In genomic region chr2:39124000-39124769, GRCh38 we compare ENCODE assay signal across 1 cellular context.
TF ChIP-seq lines count a peak whose summit lies in the region.

No MANE protein-coding gene starts in this region.

TF ChIP-seq in K562, 482 proteins besides CTCF, POLR2A, EP300 and RAD21 (continued from another document and continues in another):
- TF ChIP-seq TFE3 (CRISPR knock-in tag; IDR thresholded peaks at IDR 0.05) (no peak), GATAD2A (IDR thresholded peaks at IDR 0.05) (no peak), MEIS2 (IDR thresholded peaks at IDR 0.05; ENCODE audit: partially characterized antibody) (peak; percentile 89), FOXM1 (IDR thresholded peaks at IDR 0.05; ENCODE audit: low read depth) (peak; percentile 45; the same call in 1 of the 2 replicates), FOXM1 (CRISPR knock-in tag; IDR thresholded peaks at IDR 0.05; ENCODE audit: low read depth) (no peak), FOXJ3 (CRISPR knock-in tag; IDR thresholded peaks at IDR 0.05) (no peak), TOE1 (IDR thresholded peaks at IDR 0.05; ENCODE audit: borderline replicate concordance) (peak; percentile 91), TOE1 (CRISPR knock-in tag; IDR thresholded peaks at IDR 0.05; ENCODE audit: borderline replicate concordance, low read depth) (no peak), GTF2B (IDR thresholded peaks at IDR 0.05; ENCODE audit: extremely low read depth, insufficient read length) (no peak), NFE2L1 (tag; IDR thresholded peaks at IDR 0.05; ENCODE audit: borderline replicate concordance, low read depth) (no peak), BHLHE40 (IDR thresholded peaks at IDR 0.05; ENCODE audit: low read length) (peak; percentile 88), IRF9 (tag; IDR thresholded peaks at IDR 0.05) (no peak), STAT5A (IDR thresholded peaks at IDR 0.05; ENCODE audit: borderline replicate concordance, low read length) (no peak; the same call in 1 of the 2 replicates), THRB (CRISPR knock-in tag; conservative IDR thresholded peaks at IDR 0.05) (no peak; the same call in 1 of the 2 replicates), SPI1 (IDR thresholded peaks at IDR 0.05; ENCODE audit: borderline replicate concordance, low read depth, low read length) (no peak), MNT (conservative IDR thresholded peaks at IDR 0.05) (peak; percentile 82 to 88), YY1 (IDR thresholded peaks at IDR 0.05; ENCODE audit: borderline replicate concordance in 1 of 3, control insufficient read depth in 1 of 3, extremely low read depth in 1 of 3, insufficient read depth in 3 of 3, insufficient read length in 1 of 3, insufficient replicate concordance in 2 of 3, low read depth in 1 of 3, low read length in 2 of 3) (peak in 2 of 3 experiments; percentile 75 to 86), ZNF274 (IDR thresholded peaks at IDR 0.05; ENCODE audit: borderline replicate concordance, low read depth, low read length) (no peak), SETDB1 (IDR thresholded peaks at IDR 0.05; ENCODE audit: low read length) (no peak), HNRNPH1 (optimal IDR thresholded peaks at IDR 0.05; ENCODE audit: low read depth, low read length) (no peak), THAP7 (CRISPR knock-in tag; IDR thresholded peaks at IDR 0.05) (no peak), UBTF (IDR thresholded peaks at IDR 0.05; ENCODE audit: borderline replicate concordance in 1 of 2, low read depth in 2 of 2, low read length in 2 of 2) (0 out of 4 replicates have a peak, but pooled peaks of 1 of the 2 experiments have one; percentile 31), MECOM (CRISPR knock-in tag; IDR thresholded peaks at IDR 0.05) (no peak), ZNF512 (tag; IDR thresholded peaks at IDR 0.05) (no peak), ZBTB17 (CRISPR knock-in tag; IDR thresholded peaks at IDR 0.05) (peak; percentile 100), CBX3 (IDR thresholded peaks at IDR 0.05; ENCODE audit: borderline replicate concordance in 1 of 2, low read length in 2 of 2) (peak in 1 of 2 experiments; percentile 79; a peak in 1 of 3 replicates), PHF8 (IDR thresholded peaks at IDR 0.05; ENCODE audit: borderline replicate concordance, low read length) (peak; percentile 76; the same call in 1 of the 2 replicates), CBFB (CRISPR knock-in tag; IDR thresholded peaks at IDR 0.05) (peak; percentile 54; the same call in 1 of the 2 replicates), ZNF780A (CRISPR knock-in tag; IDR thresholded peaks at IDR 0.05) (no peak), XRCC3 (IDR thresholded peaks at IDR 0.05) (no peak), CLOCK (CRISPR knock-in tag; IDR thresholded peaks at IDR 0.05; ENCODE audit: borderline replicate concordance) (no peak), ZNF511 (CRISPR knock-in tag; IDR thresholded peaks at IDR 0.05) (peak; percentile 60; the same call in 1 of the 2 replicates), ZBTB7A (IDR thresholded peaks at IDR 0.05; ENCODE audit: borderline replicate concordance, control insufficient read depth, low read depth, low read length) (peak; percentile 95), FOXP4 (CRISPR knock-in tag; IDR thresholded peaks at IDR 0.05; ENCODE audit: borderline replicate concordance) (peak; percentile 68; the same call in 1 of the 2 replicates), GTF2F1 (IDR thresholded peaks at IDR 0.05; ENCODE audit: low read depth, low read length) (peak; percentile 81; the same call in 1 of the 2 replicates), FOXA1 (IDR thresholded peaks at IDR 0.05; ENCODE audit: borderline replicate concordance) (no peak), MCM3 (IDR thresholded peaks at IDR 0.05) (no peak), DACH1 (IDR thresholded peaks at IDR 0.05; ENCODE audit: partially characterized antibody) (peak; percentile 41), BMI1 (IDR thresholded peaks at IDR 0.05; ENCODE audit: low read length) (no peak), HDAC3 (IDR thresholded peaks at IDR 0.05; ENCODE audit: borderline replicate concordance, partially characterized antibody) (no peak), NFATC3 (IDR thresholded peaks at IDR 0.05) (no peak)
